In genomic region chr7:72879079-72879736, GRCh38 we compare ENCODE assay signal across 1 cellular context.
TF ChIP-seq lines count a peak whose summit lies in the region.

No MANE protein-coding gene starts in this region.

TF ChIP-seq in HEK293, 187 proteins besides CTCF, POLR2A, EP300 and RAD21 (continued from another document):
- peak; percentile 90 for TF ChIP-seq ZBTB11 (tag by site-specific recombination; conservative IDR thresholded peaks at IDR 0.05; ENCODE audit: low read depth)
TF ChIP-seq in HEK293: peak in this region for 12; not testable (repeated sequence) for 175.
